ENCODE assay signal across 8 cellular contexts in the genomic region with DNA sequence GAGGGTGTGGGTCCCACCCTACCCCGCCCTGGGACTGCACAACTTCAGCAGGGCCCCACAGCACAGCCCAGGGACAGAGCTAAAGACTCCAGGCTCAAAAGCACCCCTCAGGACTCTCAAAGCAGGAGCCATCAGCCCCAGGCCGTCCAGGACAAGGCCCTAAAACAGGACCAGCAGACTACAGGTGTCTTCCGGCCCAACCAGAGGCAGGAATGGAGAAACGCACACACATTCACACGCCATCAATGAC. TPM values are rescaled to one million over a fixed set of nuclear protein-coding genes. Genes with fewer than 3 reads are reported as not detected.
DNase-seq lines count a peak whose midpoint lies in the region; ATAC-seq lines count a peak whose summit lies in the region.

No MANE protein-coding gene starts in this region.

- ATAC-seq in GM19324 (IDR thresholded peaks at IDR 0.05; ENCODE audit: low FRiP score, unreplicated experiment) (peak; percentile 9), GM21390 (IDR thresholded peaks at IDR 0.05; ENCODE audit: unreplicated experiment) (no peak)

- H3K36me3 ChIP-seq in mucosa of stomach (ENCODE audit: control insufficient read depth, insufficient read depth, low read length) = no peaks in the 10 kb centered on the region

- H3K9me3 ChIP-seq in mucosa of stomach (ENCODE audit: control insufficient read depth, low read length) = no peaks in the 10 kb centered on the region

- no peaks in the 10 kb centered on the region for H3K9me3 Mint-ChIP-seq in IgD-negative memory B cell

- H3K27me3 ChIP-seq in mucosa of stomach (ENCODE audit: control insufficient read depth, insufficient read depth, low read length) = no peaks in the 10 kb centered on the region

- peaks cover 38% of the 10 kb centered on the region for H3K4me1 ChIP-seq in mucosa of stomach (ENCODE audit: control insufficient read depth, insufficient read depth, low read length)

- H3K4me3 Mint-ChIP-seq in IgD-negative memory B cell = peak overlapping the region; percentile 89 to 98 (median 96)

- H3K27me3 Mint-ChIP-seq in IgD-negative memory B cell = peaks cover 2% of the 10 kb centered on the region

- H3K9ac ChIP-seq in mucosa of stomach (ENCODE audit: low read length) = peak overlapping the region; percentile 93

- peak overlapping the region; percentile 96 for H3K27ac ChIP-seq in cingulate gyrus (ENCODE audit: low read depth, low read length)

- H3K4me3 ChIP-seq in mucosa of stomach (ENCODE audit: low read length) = peak overlapping the region; percentile 86

- H3K27ac Mint-ChIP-seq in IgD-negative memory B cell = peak overlapping the region; percentile 90 to 99 (median 99)

- DNase-seq in epidermal melanocyte (ENCODE audit: insufficient read length, low spot score) (no peak), NCI-H2081 treated with DMSO at 0.1 percent for 48 hours (lab: John Stamatoyannopoulos, UW) (no peak)
- no peak for DNase-seq in activated CD4-positive, alpha-beta T cell treated with anti-CD3 and anti-CD28 coated beads, Interleukin-2, amount 50 U/mL, for 1 hour

- no peaks in the 10 kb centered on the region for H3K36me3 Mint-ChIP-seq in IgD-negative memory B cell

- H3K4me1 Mint-ChIP-seq in IgD-negative memory B cell = peaks cover 17 to 34% (median 32%) of the 10 kb centered on the region in 3 donors

RNA-seq across cellular contexts. Expression of a gene that starts 26.1 kb away (rescaled TPM):
- polyA plus RNA-seq in IgD-negative memory B cell = 13.9 TPM

RNA-seq across cellular contexts. Expression of a gene that starts 31.4 kb away (rescaled TPM):
- 307 TPM for polyA plus RNA-seq in IgD-negative memory B cell

RNA-seq across cellular contexts. Expression of a gene that starts 32.5 kb away (rescaled TPM):
- polyA plus RNA-seq in IgD-negative memory B cell = 701 TPM

RNA-seq across cellular contexts. Expression of a gene that starts 32.7 kb away (rescaled TPM):
- 13.4 TPM for polyA plus RNA-seq in IgD-negative memory B cell

RNA-seq across cellular contexts. Expression of a gene that starts 42.7 kb away (rescaled TPM):
- not detected for polyA plus RNA-seq in IgD-negative memory B cell
